In the genomic region with DNA sequence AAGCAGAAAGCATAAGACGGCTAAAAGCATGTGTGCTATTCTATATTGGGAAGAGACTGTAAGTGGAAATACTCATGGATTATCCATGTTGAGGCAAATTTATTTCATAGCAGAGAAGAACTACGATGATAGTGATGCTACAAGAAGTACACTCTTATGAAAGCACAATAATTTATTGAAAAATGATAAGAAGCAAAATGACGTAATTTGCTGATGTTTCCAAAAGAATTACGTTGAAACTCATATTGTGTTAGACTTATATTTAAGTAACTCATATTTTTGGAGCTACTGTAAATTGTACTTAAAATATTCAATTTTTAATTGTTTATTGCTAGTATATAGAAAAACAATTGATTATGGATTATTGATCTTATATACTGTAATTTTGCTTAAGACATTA, we compare ENCODE assay signal across 6 cellular contexts.
"Had no signal": no experiment of that assay in that cellular context is flagged by ENCODE, and none has a peak within 500 bp of the region (broad histone marks: within the 10 kb centered on the region; RNA-seq: fewer than 3 reads in every experiment).

No MANE protein-coding gene starts in this region.

- H3K9ac ChIP-seq: GM23248 had no signal

- H3K27ac ChIP-seq: GM23248 had no signal

- H3K9me3 ChIP-seq: HAP-1 had no signal

- H3K36me3 ChIP-seq: HAP-1 had no signal

- H2AFZ ChIP-seq: GM23248 had no signal

- DNase-seq: GM23248, GOT3, H7, KBM-7 had no signal

- H3K4me1 ChIP-seq: HAP-1 had no signal

- H3K4me3 ChIP-seq: GM23248, HAP-1 had no signal

- ATAC-seq: HCT116 had no signal
